20 cellular contexts compared by ENCODE assay signal in the genomic region with DNA sequence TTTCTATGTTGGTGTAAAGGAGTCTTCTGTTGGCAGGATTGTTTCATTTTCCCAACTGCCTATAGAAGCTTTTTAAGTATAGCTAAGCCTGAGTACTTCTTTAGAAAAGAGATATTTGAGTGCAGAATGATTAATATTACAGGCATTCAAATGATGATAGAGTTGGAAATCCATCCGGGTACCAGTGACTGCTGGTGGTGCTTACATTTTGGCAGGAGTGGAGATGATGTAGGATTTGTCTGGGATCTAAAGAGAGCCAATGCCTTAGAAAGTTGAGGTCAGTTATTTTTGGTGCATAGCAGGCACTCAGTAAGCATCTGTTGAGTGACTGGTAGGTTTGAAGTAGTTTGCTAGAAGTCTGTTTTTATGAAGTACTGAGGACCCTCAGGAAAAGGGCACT.
A peak's percentile ranks its signal among the peaks of the same experiment; 100 is the strongest.
DNase-seq lines count a peak whose midpoint lies in the region; ATAC-seq and TF ChIP-seq lines count a peak whose summit lies in the region.
"Had no signal": no experiment of that assay in that cellular context is flagged by ENCODE, and none has a peak within 500 bp of the region (broad histone marks: within the 10 kb centered on the region; RNA-seq: fewer than 3 reads in every experiment).

No MANE protein-coding gene starts in this region.

- H3K27me3 ChIP-seq in cardiac muscle cell = no peaks in the 10 kb centered on the region
- H3K27me3 ChIP-seq: BE2C had no signal

- H3K9me3 Mint-ChIP-seq in stimulated activated naive B cell treated with anti-CD40 and anti-IgM and Interleukin-4, amounts not matched to agents 10 μg/mL and 1 μg/mL and 100 μg/mL, for 72 hours = no peaks in the 10 kb centered on the region
- H3K9me3 Mint-ChIP-seq in activated CD4-positive, alpha-beta T cell treated with anti-CD3 and anti-CD28 coated beads for 36 hours (ENCODE audit: low read depth) = no peaks in the 10 kb centered on the region
- H3K9me3 Mint-ChIP-seq: CD4-positive, alpha-beta T cell had no signal

- H3K4me3 Mint-ChIP-seq in stimulated activated naive B cell treated with anti-CD40 and anti-IgM and Interleukin-4, amounts not matched to agents 10 μg/mL and 1 μg/mL and 100 μg/mL, for 72 hours = no peak overlapping the region
- no peak overlapping the region for H3K4me3 Mint-ChIP-seq in activated CD4-positive, alpha-beta T cell treated with anti-CD3 and anti-CD28 coated beads for 36 hours
- H3K4me3 Mint-ChIP-seq: CD4-positive, alpha-beta T cell had no signal

- H3K9me3 ChIP-seq in cardiac muscle cell (ENCODE audit: low read depth) = no peaks in the 10 kb centered on the region
- H3K9me3 ChIP-seq: BE2C, Caco-2 had no signal

- POLR2A ChIA-PET in activated CD4-positive, alpha-beta T cell treated with anti-CD3 and anti-CD28 coated beads for 36 hours (lab: Charles Lee) = interaction anchor here (0.6 kb wide), 1 partner anchor 73 kb away, joined by 3 read pairs; no protein-coding TSS in a partner anchor

- DNase-seq in cardiac muscle cell (ENCODE audit: low read depth in 1 of 2, low spot score in 1 of 2) (peak; percentile 46 to 58), Right ventricle myocardium superior (no peak), cardiac fibroblast (ENCODE audit: low read depth in 2 of 2) (peak; percentile 61 to 65), foreskin fibroblast (peak; percentile 5 to 41), kidney tubule cell (ENCODE audit: low spot score) (no peak)
- DNase-seq in stimulated activated naive B cell treated with anti-CD40 and anti-IgM and Interleukin-4, amounts not matched to agents 10 μg/mL and 1 μg/mL and 100 μg/mL, for 72 hours = no peak
- DNase-seq in activated CD4-positive, CD25-positive, alpha-beta regulatory T cell (lab: John Stamatoyannopoulos, UW) = no peak
- no peak for DNase-seq in activated CD4-positive, alpha-beta T cell treated with anti-CD3 and anti-CD28 coated beads for 36 hours
- DNase-seq: BE2C; Caco-2; CD4-positive, alpha-beta T cell; DMS153; NCI-H146; NCI-H2081 treated with DMSO at 0.1 percent for 48 hours; NCI-H510A; NCI-H774 had no signal

- H3K36me3 Mint-ChIP-seq in stimulated activated naive B cell treated with anti-CD40 and anti-IgM and Interleukin-4, amounts not matched to agents 10 μg/mL and 1 μg/mL and 100 μg/mL, for 72 hours = no peaks in the 10 kb centered on the region
- H3K36me3 Mint-ChIP-seq in activated CD4-positive, alpha-beta T cell treated with anti-CD3 and anti-CD28 coated beads for 36 hours (ENCODE audit: low read depth) = no peaks in the 10 kb centered on the region

- TF ChIP-seq CTCF in cardiac muscle cell (IDR thresholded peaks at IDR 0.05; ENCODE audit: low read depth, low read length) (no peak), cardiac fibroblast (IDR thresholded peaks at IDR 0.05; ENCODE audit: low read depth, low read length) (no peak), foreskin fibroblast (IDR thresholded peaks at IDR 0.05; ENCODE audit: low read depth, low read length) (no peak)

- CTCF ChIA-PET in activated CD4-positive, alpha-beta T cell treated with anti-CD3 and anti-CD28 coated beads for 36 hours (lab: Charles Lee) = no interaction called here

- intact Hi-C loops in Right ventricle myocardium superior (cut with DNase I) = no loop called here
- intact Hi-C loops in activated CD4-positive, alpha-beta T cell treated with anti-CD3 and anti-CD28 coated beads for 36 hours (cut with DNase I, micrococcal nuclease) = no loop called here

- peak overlapping the region; percentile 1 for H3K27ac ChIP-seq in cardiac muscle cell
- H3K27ac ChIP-seq: 22Rv1, KMS-11 had no signal

- H3K27ac Mint-ChIP-seq in stimulated activated naive B cell treated with anti-CD40 and anti-IgM and Interleukin-4, amounts not matched to agents 10 μg/mL and 1 μg/mL and 100 μg/mL, for 72 hours = peak overlapping the region; percentile 59
- H3K27ac Mint-ChIP-seq in activated CD4-positive, alpha-beta T cell treated with anti-CD3 and anti-CD28 coated beads for 36 hours = no peak overlapping the region
- H3K27ac Mint-ChIP-seq: CD4-positive, alpha-beta T cell had no signal

- no peak for ATAC-seq in Right ventricle myocardium superior (ENCODE audit: poor library complexity)
- no peak for ATAC-seq in stimulated activated naive B cell treated with anti-CD40 and anti-IgM and Interleukin-4, amounts not matched to agents 10 μg/mL and 1 μg/mL and 100 μg/mL, for 72 hours (replicated peaks)
- ATAC-seq in activated CD4-positive, alpha-beta T cell treated with anti-CD3 and anti-CD28 coated beads for 36 hours = no peak
- ATAC-seq: HepG2, Right ventricle myocardium inferior had no signal

- peaks cover 41% of the 10 kb centered on the region for H3K4me1 ChIP-seq in cardiac muscle cell (ENCODE audit: low read depth)
- H3K4me1 ChIP-seq: BE2C, Caco-2 had no signal

- no peaks in the 10 kb centered on the region for H3K36me3 ChIP-seq in cardiac muscle cell
- H3K36me3 ChIP-seq: BE2C had no signal

- peaks cover 0 to 6% of the 10 kb centered on the region in 2 donors for H3K27me3 Mint-ChIP-seq in stimulated activated naive B cell treated with anti-CD40 and anti-IgM and Interleukin-4, amounts not matched to agents 10 μg/mL and 1 μg/mL and 100 μg/mL, for 72 hours
- H3K27me3 Mint-ChIP-seq in activated CD4-positive, alpha-beta T cell treated with anti-CD3 and anti-CD28 coated beads for 36 hours = no peaks in the 10 kb centered on the region
- H3K27me3 Mint-ChIP-seq: CD4-positive, alpha-beta T cell had no signal

- H3K4me1 Mint-ChIP-seq in stimulated activated naive B cell treated with anti-CD40 and anti-IgM and Interleukin-4, amounts not matched to agents 10 μg/mL and 1 μg/mL and 100 μg/mL, for 72 hours = no peaks in the 10 kb centered on the region
- no peaks in the 10 kb centered on the region for H3K4me1 Mint-ChIP-seq in activated CD4-positive, alpha-beta T cell treated with anti-CD3 and anti-CD28 coated beads for 36 hours

- H3K4me3 ChIP-seq in cardiac muscle cell (no peak overlapping the region), cardiac fibroblast (replicated peaks in 1 of 2; ENCODE audit: low read depth in 2 of 2, low read length in 2 of 2) (no peak overlapping the region), foreskin fibroblast (ENCODE audit: low read depth in 1 of 2, low read length in 2 of 2) (no peak overlapping the region)

Comparison
In these comparisons a context has a peak if more than half of its experiments do, and no peak if none do; other contexts are left out.
1. DNase-seq: peak in cardiac muscle cell (2 of 2), cardiac fibroblast (2 of 2) and foreskin fibroblast (2 of 2); none in Right ventricle myocardium superior (single experiment), stimulated activated naive B cell treated with anti-CD40 and anti-IgM and Interleukin-4, amounts not matched to agents 10 μg/mL and 1 μg/mL and 100 μg/mL, for 72 hours (single experiment), activated CD4-positive, CD25-positive, alpha-beta regulatory T cell (0 of 4), kidney tubule cell (single experiment) and activated CD4-positive, alpha-beta T cell treated with anti-CD3 and anti-CD28 coated beads for 36 hours (single experiment).